Comparison of ENCODE assay signal across 27 cellular contexts in the genomic region with DNA sequence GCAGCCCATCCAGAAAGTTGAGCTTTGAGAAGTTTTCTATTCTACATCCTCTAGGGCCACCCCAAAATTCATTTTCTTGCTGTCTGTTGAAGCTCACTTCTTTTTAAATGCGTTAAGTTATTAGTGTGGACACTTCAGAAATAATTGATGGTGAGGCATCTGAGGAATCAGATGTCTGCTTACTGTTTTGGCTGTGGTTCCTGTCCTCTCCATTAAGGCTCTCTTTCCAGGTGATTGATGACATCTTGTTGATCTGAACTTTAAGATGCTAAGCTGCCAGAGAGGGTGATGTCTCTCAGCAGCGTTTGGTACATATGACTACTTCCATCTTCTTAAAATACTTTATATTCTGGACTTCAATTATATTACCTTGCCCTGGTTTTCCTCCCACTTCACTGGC. TPM values are rescaled to one million over a fixed set of nuclear protein-coding genes. Genes with fewer than 3 reads are reported as not detected.
"Had no signal": no experiment of that assay in that cellular context is flagged by ENCODE, and none has a peak within 500 bp of the region (broad histone marks: within the 10 kb centered on the region; RNA-seq: fewer than 3 reads in every experiment).

No MANE protein-coding gene starts in this region.

- H3K9me3 Mint-ChIP-seq: activated naive CD8-positive, alpha-beta T cell treated with anti-CD3 and anti-CD28 coated beads, Interleukin-2, amount 10 ng/mL, durations not matched to agents 7 days and 5 days; nephron progenitor cell had no signal

- H3K4me3 Mint-ChIP-seq: activated naive CD4-positive, alpha-beta T cell treated with anti-CD3 and anti-CD28 coated beads for 36 hours; activated naive CD8-positive, alpha-beta T cell treated with anti-CD3 and anti-CD28 coated beads, Interleukin-2, amount 10 ng/mL, durations not matched to agents 7 days and 5 days; immature natural killer cell; nephron progenitor cell; stimulated activated memory B cell treated with anti-CD40 and anti-IgM and Interleukin-4, amounts not matched to agents 10 μg/mL and 1 μg/mL and 100 μg/mL, for 72 hours had no signal

- FAIRE-seq: bronchial epithelial cell, urothelium cell line had no signal

- H3K4me2 ChIP-seq: smooth muscle cell had no signal

- DNase-seq: activated CD4-positive, alpha-beta T cell treated with anti-CD3 and anti-CD28 coated beads for 4 hours; activated CD4-positive, alpha-beta T cell treated with anti-CD3 and anti-CD28 coated beads, Interleukin-2, amount 50 U/mL, for 48 hours; activated CD4-positive, CD25-positive, alpha-beta regulatory T cell; activated CD8-positive, alpha-beta memory T cell treated with anti-CD3 and anti-CD28 coated beads, Interleukin-2, amount 50 U/mL, for 48 hours; activated effector memory CD4-positive, alpha-beta T cell treated with Interleukin-2 at 50 U/mL for 16 hours; activated naive CD4-positive, alpha-beta T cell treated with anti-CD3 and anti-CD28 coated beads for 36 hours; activated naive CD8-positive, alpha-beta T cell treated with anti-CD3 and anti-CD28 coated beads, Interleukin-2, amount 10 ng/mL, durations not matched to agents 7 days and 5 days; activated T-cell treated with anti-CD3 and anti-CD28 coated beads, Interleukin-2, amount 50 U/mL, for 48 hours; cerebellar nuclear complex; effector CD4-positive, alpha-beta T cell; foreskin melanocyte; immature natural killer cell; left lung; nephron progenitor cell; posterior cingulate gyrus; stimulated activated CD4-positive, alpha-beta T cell treated with anti-CD3 and anti-CD28 coated beads, Interleukin-15, amount 100 ng/mL, for 24 hours; stomach; T-helper 2 cell had no signal

- H3K36me3 Mint-ChIP-seq: activated naive CD8-positive, alpha-beta T cell treated with anti-CD3 and anti-CD28 coated beads, Interleukin-2, amount 10 ng/mL, durations not matched to agents 7 days and 5 days; immature natural killer cell; stimulated activated memory B cell treated with anti-CD40 and anti-IgM and Interleukin-4, amounts not matched to agents 10 μg/mL and 1 μg/mL and 100 μg/mL, for 72 hours had no signal

- H3K4me1 ChIP-seq: left lung, suprapubic skin, tibial nerve had no signal

- H3K27ac Mint-ChIP-seq: activated naive CD4-positive, alpha-beta T cell treated with anti-CD3 and anti-CD28 coated beads for 36 hours; activated naive CD8-positive, alpha-beta T cell treated with anti-CD3 and anti-CD28 coated beads, Interleukin-2, amount 10 ng/mL, durations not matched to agents 7 days and 5 days; immature natural killer cell; nephron progenitor cell; stimulated activated memory B cell treated with anti-CD40 and anti-IgM and Interleukin-4, amounts not matched to agents 10 μg/mL and 1 μg/mL and 100 μg/mL, for 72 hours had no signal

- H3K27ac ChIP-seq: left lung, stomach, suprapubic skin, tibial nerve had no signal

- ATAC-seq: esophagus mucosa; sciatic nerve; stimulated activated memory B cell treated with anti-CD40 and anti-IgM and Interleukin-4, amounts not matched to agents 10 μg/mL and 1 μg/mL and 100 μg/mL, for 72 hours had no signal

- H3K9me3 ChIP-seq: left lung, stomach, suprapubic skin, tibial nerve had no signal

- H3K27me3 Mint-ChIP-seq: activated naive CD8-positive, alpha-beta T cell treated with anti-CD3 and anti-CD28 coated beads, Interleukin-2, amount 10 ng/mL, durations not matched to agents 7 days and 5 days; stimulated activated memory B cell treated with anti-CD40 and anti-IgM and Interleukin-4, amounts not matched to agents 10 μg/mL and 1 μg/mL and 100 μg/mL, for 72 hours had no signal

- H3K4me3 ChIP-seq: left lung, smooth muscle cell, stomach, suprapubic skin, tibial nerve had no signal

- H3K36me3 ChIP-seq: left lung, stomach, suprapubic skin, tibial nerve had no signal

- H3K4me1 Mint-ChIP-seq: activated naive CD8-positive, alpha-beta T cell treated with anti-CD3 and anti-CD28 coated beads, Interleukin-2, amount 10 ng/mL, durations not matched to agents 7 days and 5 days; immature natural killer cell; stimulated activated memory B cell treated with anti-CD40 and anti-IgM and Interleukin-4, amounts not matched to agents 10 μg/mL and 1 μg/mL and 100 μg/mL, for 72 hours had no signal

- H3K27me3 ChIP-seq: left lung, stomach, suprapubic skin, tibial nerve had no signal

RNA-seq across cellular contexts. Expression of gene FAT3, which starts 45.2 kb away (rescaled TPM):
- total RNA-seq: activated CD8-positive, alpha-beta memory T cell treated with anti-CD3 and anti-CD28 coated beads for 36 hours; activated naive CD4-positive, alpha-beta T cell treated with anti-CD3 and anti-CD28 coated beads for 36 hours; activated naive CD8-positive, alpha-beta T cell treated with anti-CD3 and anti-CD28 coated beads, Interleukin-2, amount 10 ng/mL, durations not matched to agents 7 days and 5 days had no signal
- polyA plus RNA-seq: immature natural killer cell had no signal
